In the genomic region with DNA sequence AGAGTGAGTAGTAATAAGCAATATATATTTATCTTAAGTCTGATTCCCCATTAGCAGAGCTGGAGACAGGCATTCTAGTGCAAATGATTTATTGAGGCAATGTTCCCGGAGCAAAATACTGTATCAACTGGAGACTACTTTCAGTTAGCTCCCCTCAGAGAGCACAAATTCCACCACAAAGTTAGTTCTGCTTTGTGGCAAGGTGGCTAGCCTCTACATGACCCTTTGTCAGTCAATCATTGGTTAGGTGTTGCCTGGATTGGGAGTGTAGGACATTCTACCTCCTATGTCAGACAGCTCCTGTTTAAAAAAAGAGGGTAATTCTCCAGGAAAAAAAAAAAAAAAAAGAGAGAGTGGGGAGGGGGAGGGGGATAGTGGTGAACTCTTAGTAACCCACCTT, we compare ENCODE assay signal across 23 cellular contexts.
"Had no signal": no experiment of that assay in that cellular context is flagged by ENCODE, and none has a peak within 500 bp of the region (broad histone marks: within the 10 kb centered on the region; RNA-seq: fewer than 3 reads in every experiment).

No MANE protein-coding gene starts in this region.

- H3K9me3 ChIP-seq: SK-N-SH had no signal

- H3K27ac ChIP-seq: RWPE1 had no signal

- DNase-seq: IMR-90, Karpas-422, KG1, MG63, NCI-H1092, NCI-H1436, NCI-H187, NCI-H2029, NCI-H2081 treated with DMSO at 0.1 percent for 48 hours, NCI-H2171, NCI-H226, NCI-H446, NCI-H510A, NCI-H524 treated with DMSO at 0.1 percent for 48 hours, NCI-H69, NCI-H774, PC-3, SHP77, SK-N-SH, SW 1271 had no signal

- H3K4me2 ChIP-seq: SK-N-SH had no signal

- H3K27me3 ChIP-seq: MG63 had no signal

- H3K9ac ChIP-seq: SK-N-SH had no signal

- H3K36me3 ChIP-seq: MG63 had no signal

- FAIRE-seq: HepG2 had no signal

- H3K4me3 ChIP-seq: MG63 had no signal

- ATAC-seq: HepG2, Panc1, PC-3 had no signal

- H3K9me2 ChIP-seq: SK-N-SH had no signal
